Comparison of ENCODE assay signal across 9 cellular contexts in the genomic region with DNA sequence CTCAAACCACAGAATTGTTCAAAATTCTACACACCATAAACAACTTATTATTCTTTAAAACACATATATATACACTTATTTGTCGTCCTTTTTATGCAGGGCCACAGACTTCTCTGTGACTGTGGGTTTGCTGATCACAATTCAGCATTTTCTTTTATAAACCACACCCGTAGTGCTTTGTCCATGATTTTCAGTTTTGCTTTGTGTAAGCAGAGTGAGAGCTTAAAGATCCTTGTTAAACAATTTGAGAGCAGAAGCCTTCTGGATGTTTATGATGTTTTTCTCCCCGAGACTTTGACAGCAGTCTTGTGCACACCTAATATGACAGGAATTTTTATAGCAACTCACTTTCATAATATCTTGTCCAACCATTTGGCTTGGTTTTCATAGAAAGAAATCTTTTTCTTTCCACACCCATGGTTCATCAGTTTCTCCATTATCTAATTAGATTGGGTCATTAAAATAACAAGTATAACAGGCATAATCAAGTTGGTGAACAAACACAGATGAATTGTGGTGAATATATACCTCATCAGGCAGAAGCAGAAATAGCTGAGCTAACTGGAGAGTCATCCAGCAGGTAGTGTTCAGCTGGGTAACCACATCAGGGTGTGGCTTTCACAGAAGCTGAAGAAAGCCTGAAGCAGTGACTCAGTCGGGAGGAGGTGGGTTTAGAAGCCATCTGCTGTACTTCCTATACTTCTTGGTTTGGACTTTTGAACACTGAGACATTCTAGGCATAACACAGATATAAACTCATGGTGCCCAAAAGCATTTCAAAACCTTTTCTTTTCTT. TPM values are rescaled to one million over a fixed set of nuclear protein-coding genes. Genes with fewer than 3 reads are reported as not detected.
DNase-seq lines count a peak whose midpoint lies in the region; TF ChIP-seq lines count a peak whose summit lies in the region.
"Had no signal": no experiment of that assay in that cellular context is flagged by ENCODE, and none has a peak within 500 bp of the region (broad histone marks: within the 10 kb centered on the region; RNA-seq: fewer than 3 reads in every experiment).

No MANE protein-coding gene starts in this region.

- no peak for TF ChIP-seq CTCF in epithelial cell of proximal tubule (conservative IDR thresholded peaks at IDR 0.05; ENCODE audit: low read depth, low read length)

- no peak overlapping the region for H3K4me3 ChIP-seq in epithelial cell of proximal tubule (ENCODE audit: low read depth, low read length)
- H3K4me3 ChIP-seq: SJSA1 had no signal

- DNase-seq in NCI-H748 (lab: John Stamatoyannopoulos, UW; ENCODE audit: unreplicated experiment) (peak; percentile 10), NCI-H748 treated with DMSO at 0.1 percent for 48 hours (lab: John Stamatoyannopoulos, UW) (no peak), epithelial cell of proximal tubule (ENCODE audit: low read depth) (peak; percentile 77), anterior cingulate cortex (lab: John Stamatoyannopoulos, UW) (no peak), G401 (ENCODE audit: low spot score) (no peak), DMS153 treated with DMSO at 0.1 percent for 48 hours (lab: John Stamatoyannopoulos, UW; ENCODE audit: unreplicated experiment) (no peak)
- peak; percentile 69 for DNase-seq in activated CD4-positive, alpha-beta T cell treated with anti-CD3 and anti-CD28 coated beads for 48 hours
- peak; percentile 69 for DNase-seq in stimulated activated CD8-positive, alpha-beta memory T cell treated with anti-CD3 and anti-CD28 coated beads, Interleukin-4, amount 100 ng/mL, for 48 hours

- in situ Hi-C loops in G401 (cut with HindIII; ENCODE audit: low sequenced_read_pairs): no loop called here

RNA-seq across cellular contexts. Expression of a gene that starts 57.1 kb away (rescaled TPM):
- 16.0 and 18.7 TPM in 2 replicates for total RNA-seq in epithelial cell of proximal tubule
- 0.31 TPM in 1 of 2 replicates, not detected in the other for total RNA-seq in G401 (2014; rRNA removed; shearing (Covaris generic))

Comparison
In these comparisons a context has a peak if more than half of its experiments do, and no peak if none do; other contexts are left out.
1. DNase-seq: peak in NCI-H748 (single experiment), activated CD4-positive, alpha-beta T cell treated with anti-CD3 and anti-CD28 coated beads for 48 hours (single experiment), epithelial cell of proximal tubule (single experiment) and stimulated activated CD8-positive, alpha-beta memory T cell treated with anti-CD3 and anti-CD28 coated beads, Interleukin-4, amount 100 ng/mL, for 48 hours (single experiment); none in NCI-H748 treated with DMSO at 0.1 percent for 48 hours (single experiment), anterior cingulate cortex (0 of 58), G401 (single experiment) and DMS153 treated with DMSO at 0.1 percent for 48 hours (single experiment).
2. RNA of a gene that starts 57.1 kb away (total RNA-seq): 16.0 to 18.7 TPM in epithelial cell of proximal tubule; 0.31 TPM in G401; every median in the first group is over 10 times any median in the second.